10 cellular contexts compared by ENCODE assay signal in the genomic region with DNA sequence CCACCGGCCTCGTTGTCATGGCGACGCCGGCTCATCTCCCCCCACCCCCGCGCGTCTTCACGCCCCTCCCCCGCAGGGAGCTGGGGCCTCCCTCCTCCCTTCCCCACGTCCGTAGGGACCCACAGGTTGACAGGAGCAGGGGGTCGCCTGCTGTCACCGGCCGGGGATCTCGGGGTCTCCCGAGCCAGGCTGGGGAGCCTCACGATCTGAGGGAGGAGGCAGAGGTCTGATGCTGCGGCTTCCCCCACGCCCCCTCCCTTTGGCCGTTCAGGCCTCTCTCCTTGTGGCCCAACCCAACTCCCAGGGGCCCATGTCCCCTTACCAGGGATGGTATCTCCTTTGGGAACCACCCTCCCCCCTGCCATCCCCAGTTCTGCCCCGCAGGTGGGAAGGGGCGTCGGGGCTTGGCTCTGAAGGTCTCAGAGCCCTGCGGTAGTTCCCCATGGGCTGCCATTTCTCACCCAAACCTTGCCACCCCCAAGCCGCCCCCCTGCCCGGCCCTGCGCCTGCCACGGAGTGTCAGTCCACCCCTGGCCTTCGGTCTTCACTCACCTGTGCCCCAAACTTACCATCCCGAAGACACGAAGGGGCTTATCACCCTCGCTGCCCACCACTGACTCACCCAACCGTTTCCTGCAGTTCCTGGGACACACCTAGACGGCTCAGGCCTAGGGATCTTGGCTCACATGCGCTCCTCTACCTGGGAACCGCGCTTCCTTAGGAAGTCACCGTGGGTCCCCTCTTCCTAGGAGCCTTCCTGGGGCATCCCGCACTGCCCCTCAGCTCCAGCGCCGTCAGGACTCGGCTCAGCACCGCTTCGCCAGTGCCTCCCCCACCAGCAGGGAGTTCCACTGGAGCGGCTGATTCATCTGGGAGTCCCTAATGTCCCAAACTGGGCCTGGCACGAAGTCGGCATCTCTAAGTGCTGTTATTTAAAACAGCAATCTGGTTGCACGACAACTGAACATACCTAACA. TPM values are rescaled to one million over a fixed set of nuclear protein-coding genes. Genes with fewer than 3 reads are reported as not detected.
DNase-seq lines count a peak whose midpoint lies in the region; ATAC-seq and TF ChIP-seq lines count a peak whose summit lies in the region.
"Had no signal": no experiment of that assay in that cellular context is flagged by ENCODE, and none has a peak within 500 bp of the region (broad histone marks: within the 10 kb centered on the region; RNA-seq: fewer than 3 reads in every experiment).

No MANE protein-coding gene starts in this region.

- H3K4me3 ChIP-seq in GM12865 (ENCODE audit: low read depth, low read length) (peak overlapping the region; percentile 23; the same call in 1 of the 2 replicates), OCI-LY7 (ENCODE audit: low read depth, low read length, poor library complexity, severe bottlenecking) (peak overlapping the region; percentile 36), sigmoid colon (peak overlapping the region in 3 of 4 donors; percentile 25 to 46 (median 40))

- peaks cover 4% of the 10 kb centered on the region for H3K36me3 Mint-ChIP-seq in endothelial cell (ENCODE audit: low read depth, unreplicated experiment)

- H3K27ac ChIP-seq in OCI-LY7 (ENCODE audit: low read depth, low read length, poor library complexity, severe bottlenecking) (no peak overlapping the region), sigmoid colon (no peak overlapping the region)

- TF ChIP-seq CTCF in GM12865 (IDR thresholded peaks at IDR 0.05; ENCODE audit: insufficient read depth, low read depth, low read length, missing control alignments), result no peak
- no peak for TF ChIP-seq CTCF in OCI-LY7 (conservative IDR thresholded peaks at IDR 0.05; ENCODE audit: low read length)
- no peak for TF ChIP-seq CTCF in endothelial cell (IDR thresholded peaks at IDR 0.05; ENCODE audit: unreplicated experiment)
- TF ChIP-seq CTCF in sigmoid colon (IDR thresholded peaks at IDR 0.05), result no peak

- no TSS peak for BruUV-seq in OCI-LY7 (replicated peaks; lab: Mats Ljungman, UMichigan)

- no peak for TF ChIP-seq EP300 in sigmoid colon (IDR thresholded peaks at IDR 0.05)

- H3K27me3 Mint-ChIP-seq in endothelial cell (ENCODE audit: unreplicated experiment), result peaks cover 20% of the 10 kb centered on the region

- no peak for TF ChIP-seq POLR2A in sigmoid colon (IDR thresholded peaks at IDR 0.05)

- peak overlapping the region; percentile 52; the same call in 1 of the 2 replicates for H3K4me2 ChIP-seq in OCI-LY7 (ENCODE audit: low read length)

- H3K4me1 ChIP-seq in OCI-LY7 (ENCODE audit: insufficient read depth, low read length, poor library complexity, severe bottlenecking) (peaks cover 2% of the 10 kb centered on the region), sigmoid colon (peaks cover 0 to 20% (median 17%) of the 10 kb centered on the region in 4 donors)

- no peaks in the 10 kb centered on the region for H3K79me2 ChIP-seq in OCI-LY7 (ENCODE audit: insufficient read depth, low read depth, low read length)

- no peaks in the 10 kb centered on the region for H3K9me3 Mint-ChIP-seq in endothelial cell (ENCODE audit: unreplicated experiment)

- H3K9me2 ChIP-seq in OCI-LY7 (ENCODE audit: insufficient read depth, low read length), result no peaks in the 10 kb centered on the region

- H3K4me1 Mint-ChIP-seq in endothelial cell (ENCODE audit: unreplicated experiment), result peaks cover 10% of the 10 kb centered on the region

- POLR2A ChIA-PET in OCI-LY7 (lab: Charles Lee), result interaction anchor here (0.6 to 0.7 kb wide), 2 partner anchors 320 to 1136 kb away, joined by 3 to 5 read pairs; no protein-coding TSS in a partner anchor

- H2AFZ ChIP-seq in OCI-LY7 (ENCODE audit: low read length), result no peak overlapping the region

- peak overlapping the region; percentile 74 for H3K27ac Mint-ChIP-seq in endothelial cell (ENCODE audit: unreplicated experiment)

- H3K4me3 Mint-ChIP-seq in endothelial cell (ENCODE audit: unreplicated experiment), result peak overlapping the region; percentile 92

- CTCF ChIA-PET in OCI-LY7 (lab: Charles Lee; ENCODE audit: unreplicated experiment), result interaction anchor here (1.1 kb wide), 1 partner anchor 20 kb away, joined by 15 read pairs; no protein-coding TSS in a partner anchor

- H3K9me3 ChIP-seq in OCI-LY7 (ENCODE audit: low read length), result no peaks in the 10 kb centered on the region
- H3K9me3 ChIP-seq in sigmoid colon, result no peaks in the 10 kb centered on the region

- no peaks in the 10 kb centered on the region for H4K20me1 ChIP-seq in OCI-LY7 (ENCODE audit: insufficient read depth, low read length)

- WGBS in sigmoid colon, 2 donors, result 19 to 38% methylated on average over 49 of the region's 49 CpGs

- intact Hi-C loops in OCI-LY7 (cut with micrococcal nuclease; ENCODE audit: unreplicated experiment), result no loop called here
- intact Hi-C loops in sigmoid colon (cut with DNase I), result no loop called here

- peaks cover 24 to 47% (median 41%) of the 10 kb centered on the region in 3 donors for H3K27me3 ChIP-seq in sigmoid colon

- DNase-seq in GM12865 (ENCODE audit: low read depth), result no peak
- no peak for DNase-seq in OCI-LY7 (ENCODE audit: low spot score)
- peak; percentile 9 for DNase-seq in endothelial cell (ENCODE audit: low spot score)
- DNase-seq in sigmoid colon, result no peak
- no peak for DNase-seq in activated effector memory CD4-positive, alpha-beta T cell treated with Interleukin-2 at 50 U/mL for 16 hours
- no peak for DNase-seq in NCI-H69 (lab: John Stamatoyannopoulos, UW)
- DNase-seq in left lobe of liver (ENCODE audit: low spot score), result no peak
- no peak for DNase-seq in iPS-NIHi7 (ENCODE audit: extremely low spot score)

- no peaks in the 10 kb centered on the region for H3K36me3 ChIP-seq in OCI-LY7 (ENCODE audit: insufficient read depth, low read length)
- no peaks in the 10 kb centered on the region for H3K36me3 ChIP-seq in sigmoid colon

- no peak for ATAC-seq in left lobe of liver

RNA-seq across cellular contexts. Expression of a gene that starts 1.0 kb away (rescaled TPM):
- not detected in 2 replicates for total RNA-seq in OCI-LY7 (2014; rRNA removed; shearing (Covaris generic))
- total RNA-seq in OCI-LY7 (2022) (0.31 and 0.91 TPM in 2 replicates), endothelial cell (ENCODE audit: unreplicated experiment) (7.4 TPM), sigmoid colon (1 to 10 TPM in 1 of 4 donors, under 1 TPM in 1, not detected in 2; 0.36 to 3.9 TPM), left lobe of liver (0.15 TPM)
- 1 to 10 TPM in 2 of 3 donors, under 1 TPM in 1; 0.92 to 4.6 (median 1.8) TPM for polyA plus RNA-seq in sigmoid colon

RNA-seq across cellular contexts. Expression of a gene that starts 11.2 kb away (rescaled TPM):
- not detected in 2 replicates for total RNA-seq in OCI-LY7 (2014; rRNA removed; shearing (Covaris generic))
- total RNA-seq in OCI-LY7 (2022) (not detected in 2 replicates), endothelial cell (ENCODE audit: unreplicated experiment) (not detected), sigmoid colon (not detected), left lobe of liver (not detected)
- polyA plus RNA-seq in sigmoid colon, result not detected
- total RNA-seq: fibroblast of lung, temporal lobe had no signal
- polyA plus RNA-seq: fibroblast of lung had no signal

RNA-seq across cellular contexts. Expression of a gene that starts 15.8 kb away (rescaled TPM):
- total RNA-seq in OCI-LY7 (2014; rRNA removed; shearing (Covaris generic)), result 88.0 and 94.7 TPM in 2 replicates
- total RNA-seq in OCI-LY7 (2022), result 129 and 140 TPM in 2 replicates
- 94.4 TPM for total RNA-seq in endothelial cell (ENCODE audit: unreplicated experiment)
- total RNA-seq in sigmoid colon, result 100 to 1,000 TPM in 1 of 4 donors, 10 to 100 TPM in 3; 49.2 to 174 (median 54.7) TPM
- polyA plus RNA-seq in sigmoid colon, result 10 to 100 TPM; 50.6 to 89.7 (median 60.1) TPM
- 34.7 TPM for total RNA-seq in left lobe of liver

RNA-seq across cellular contexts. Expression of a gene that starts 16.4 kb away (rescaled TPM):
- total RNA-seq in OCI-LY7 (2014; rRNA removed; shearing (Covaris generic)), result 54.4 and 60.4 TPM in 2 replicates
- total RNA-seq in OCI-LY7 (2022) (43.2 and 52.3 TPM in 2 replicates), endothelial cell (ENCODE audit: unreplicated experiment) (5.2 TPM), sigmoid colon (10 to 100 TPM; 15.8 to 22.7 (median 19.7) TPM), left lobe of liver (9.2 TPM)
- polyA plus RNA-seq in sigmoid colon, result 10 to 100 TPM in 1 of 3 donors, 1 to 10 TPM in 2; 9.0 to 14.4 (median 9.7) TPM

RNA-seq across cellular contexts. Expression of a gene that starts 19.3 kb away (rescaled TPM):
- total RNA-seq in OCI-LY7 (2014; rRNA removed; shearing (Covaris generic)), result 2.6 and 4.3 TPM in 2 replicates
- 17.6 and 21.3 TPM in 2 replicates for total RNA-seq in OCI-LY7 (2022)
- total RNA-seq in endothelial cell (ENCODE audit: unreplicated experiment), result 1.4 TPM
- total RNA-seq in sigmoid colon, result not detected
- under 1 TPM in 1 of 3 donors, not detected in 2; 0.54 TPM for polyA plus RNA-seq in sigmoid colon
- 0.13 TPM for total RNA-seq in left lobe of liver
- total RNA-seq: fibroblast of lung had no signal
- polyA plus RNA-seq: fibroblast of lung had no signal
